ENCODE assay signal across 31 cellular contexts in the genomic region with DNA sequence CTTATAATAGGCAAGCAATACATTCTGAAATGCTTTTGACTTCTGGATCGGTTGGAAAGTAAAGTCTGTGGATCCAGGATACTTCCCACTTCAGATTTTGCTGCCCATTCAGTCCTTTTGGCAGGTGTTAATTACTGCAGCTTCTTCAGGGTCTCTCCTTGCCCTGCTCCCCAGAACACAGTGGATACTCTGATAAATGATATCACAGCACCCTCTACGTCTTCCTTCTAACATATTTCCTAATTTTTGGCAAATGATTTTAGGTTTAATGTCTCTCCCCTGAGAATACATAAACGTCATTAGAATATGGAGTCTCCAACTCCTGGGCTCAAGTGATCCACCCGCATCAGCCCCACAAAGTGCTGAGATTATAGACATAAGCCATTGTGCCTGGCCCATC.
"Had no signal": no experiment of that assay in that cellular context is flagged by ENCODE, and none has a peak within 500 bp of the region (broad histone marks: within the 10 kb centered on the region; RNA-seq: fewer than 3 reads in every experiment).

No MANE protein-coding gene starts in this region.

- H3K27ac ChIP-seq: ascending aorta, cardiac muscle cell, gastrocnemius medialis, ovary, sigmoid colon, thoracic aorta had no signal

- H3K27me3 ChIP-seq: ascending aorta, cardiac muscle cell, gastrocnemius medialis, ovary, sigmoid colon had no signal

- ATAC-seq: effector memory CD8-positive, alpha-beta T cell; gastrocnemius medialis; stimulated activated effector memory CD8-positive, alpha-beta T cell treated with anti-CD3 and anti-CD28 coated beads, Interleukin-12 subunit alpha, Interleukin-12 subunit beta, amount 100 ng/mL, for 72 hours; WTC11 had no signal

- H3K4me1 ChIP-seq: ascending aorta, gastrocnemius medialis, sigmoid colon had no signal

- H3K9me3 ChIP-seq: ascending aorta, gastrocnemius medialis, ovary, sigmoid colon, thoracic aorta had no signal

- H3K4me3 Mint-ChIP-seq: activated CD4-positive, alpha-beta memory T cell treated with anti-CD3 and anti-CD28 coated beads, Interleukin-2, amount 10 ng/mL, durations not matched to agents 7 days and 5 days; activated CD4-positive, alpha-beta T cell treated with anti-CD3 and anti-CD28 coated beads, Interleukin-2, amount 10 ng/mL, durations not matched to agents 7 days and 5 days; activated naive CD4-positive, alpha-beta T cell treated with anti-CD3 and anti-CD28 coated beads, Interleukin-2, amount 10 ng/mL, durations not matched to agents 7 days and 5 days; activated naive CD8-positive, alpha-beta T cell treated with anti-CD3 and anti-CD28 coated beads, Interleukin-2, amount 10 ng/mL, durations not matched to agents 7 days and 5 days; activated T-cell treated with anti-CD3 and anti-CD28 coated beads, Interleukin-2, amount 50 U/mL, for 24 hours; brain; effector memory CD8-positive, alpha-beta T cell; immature natural killer cell; mesothelial cell of epicardium; naive B cell; nephron progenitor cell; stimulated activated effector memory CD8-positive, alpha-beta T cell treated with anti-CD3 and anti-CD28 coated beads, Interleukin-12 subunit alpha, Interleukin-12 subunit beta, amount 100 ng/mL, for 72 hours; stimulated activated naive CD8-positive, alpha-beta T cell treated with anti-CD3 and anti-CD28 coated beads, Interleukin-15, Interleukin-2, amounts not matched to agents 100 ng/mL and 50 ng/mL, for 24 hours; WTC11 had no signal

- FAIRE-seq: small intestine, urothelium cell line had no signal

- H3K36me3 ChIP-seq: ascending aorta, cardiac muscle cell, gastrocnemius medialis, ovary, sigmoid colon, thoracic aorta had no signal

- H3K36me3 Mint-ChIP-seq: activated naive CD4-positive, alpha-beta T cell treated with anti-CD3 and anti-CD28 coated beads, Interleukin-2, amount 10 ng/mL, durations not matched to agents 7 days and 5 days; activated naive CD8-positive, alpha-beta T cell treated with anti-CD3 and anti-CD28 coated beads, Interleukin-2, amount 10 ng/mL, durations not matched to agents 7 days and 5 days; immature natural killer cell; naive B cell; stimulated activated effector memory CD8-positive, alpha-beta T cell treated with anti-CD3 and anti-CD28 coated beads, Interleukin-12 subunit alpha, Interleukin-12 subunit beta, amount 100 ng/mL, for 72 hours; WTC11 had no signal

- H3K9me3 Mint-ChIP-seq: activated CD4-positive, alpha-beta memory T cell treated with anti-CD3 and anti-CD28 coated beads, Interleukin-2, amount 10 ng/mL, durations not matched to agents 7 days and 5 days; activated CD4-positive, alpha-beta T cell treated with anti-CD3 and anti-CD28 coated beads, Interleukin-2, amount 10 ng/mL, durations not matched to agents 7 days and 5 days; activated naive CD4-positive, alpha-beta T cell treated with anti-CD3 and anti-CD28 coated beads, Interleukin-2, amount 10 ng/mL, durations not matched to agents 7 days and 5 days; activated T-cell treated with anti-CD3 and anti-CD28 coated beads, Interleukin-2, amount 50 U/mL, for 24 hours; effector memory CD8-positive, alpha-beta T cell; stimulated activated effector memory CD8-positive, alpha-beta T cell treated with anti-CD3 and anti-CD28 coated beads, Interleukin-12 subunit alpha, Interleukin-12 subunit beta, amount 100 ng/mL, for 72 hours; stimulated activated naive CD8-positive, alpha-beta T cell treated with anti-CD3 and anti-CD28 coated beads, Interleukin-15, Interleukin-2, amounts not matched to agents 100 ng/mL and 50 ng/mL, for 24 hours had no signal

- H3K4me3 ChIP-seq: ascending aorta, cardiac muscle cell, gastrocnemius medialis, ovary, sigmoid colon, thoracic aorta had no signal

- DNase-seq: activated CD4-positive, alpha-beta memory T cell treated with anti-CD3 and anti-CD28 coated beads, Interleukin-2, amount 10 ng/mL, durations not matched to agents 7 days and 5 days; activated CD4-positive, alpha-beta T cell treated with anti-CD3 and anti-CD28 coated beads for 1 hour; activated CD4-positive, alpha-beta T cell treated with anti-CD3 and anti-CD28 coated beads, Interleukin-2, amount 10 ng/mL, durations not matched to agents 7 days and 5 days; activated CD8-positive, alpha-beta memory T cell treated with anti-CD3 and anti-CD28 coated beads, Interleukin-2, amount 50 U/mL, for 48 hours; activated gamma-delta T cell; activated naive CD4-positive, alpha-beta T cell treated with anti-CD3 and anti-CD28 coated beads, Interleukin-2, amount 10 ng/mL, durations not matched to agents 7 days and 5 days; activated naive CD8-positive, alpha-beta T cell treated with anti-CD3 and anti-CD28 coated beads, Interleukin-2, amount 10 ng/mL, durations not matched to agents 7 days and 5 days; activated T-cell treated with anti-CD3 and anti-CD28 coated beads, Interleukin-2, amount 50 U/mL, for 24 hours; cerebellar nuclear complex; cortex of kidney; effector memory CD8-positive, alpha-beta T cell; erythroblast; gastrocnemius medialis; immature natural killer cell; naive B cell; nephron progenitor cell; ovary; sigmoid colon; small intestine; stimulated activated CD4-positive, alpha-beta T cell treated with anti-CD3 and anti-CD28 coated beads, Interleukin-4, amount 100 ng/mL, for 24 hours; trophoblast cell had no signal

- H3K4me1 Mint-ChIP-seq: activated CD4-positive, alpha-beta memory T cell treated with anti-CD3 and anti-CD28 coated beads, Interleukin-2, amount 10 ng/mL, durations not matched to agents 7 days and 5 days; activated CD4-positive, alpha-beta T cell treated with anti-CD3 and anti-CD28 coated beads, Interleukin-2, amount 10 ng/mL, durations not matched to agents 7 days and 5 days; activated naive CD4-positive, alpha-beta T cell treated with anti-CD3 and anti-CD28 coated beads, Interleukin-2, amount 10 ng/mL, durations not matched to agents 7 days and 5 days; activated naive CD8-positive, alpha-beta T cell treated with anti-CD3 and anti-CD28 coated beads, Interleukin-2, amount 10 ng/mL, durations not matched to agents 7 days and 5 days; immature natural killer cell; mesothelial cell of epicardium; naive B cell; nephron progenitor cell; stimulated activated effector memory CD8-positive, alpha-beta T cell treated with anti-CD3 and anti-CD28 coated beads, Interleukin-12 subunit alpha, Interleukin-12 subunit beta, amount 100 ng/mL, for 72 hours; WTC11 had no signal

- H3K27me3 Mint-ChIP-seq: brain; progenitor cell of endocrine pancreas; stimulated activated naive CD8-positive, alpha-beta T cell treated with anti-CD3 and anti-CD28 coated beads, Interleukin-15, Interleukin-2, amounts not matched to agents 100 ng/mL and 50 ng/mL, for 24 hours had no signal

- H3K27ac Mint-ChIP-seq: activated CD4-positive, alpha-beta memory T cell treated with anti-CD3 and anti-CD28 coated beads, Interleukin-2, amount 10 ng/mL, durations not matched to agents 7 days and 5 days; activated CD4-positive, alpha-beta T cell treated with anti-CD3 and anti-CD28 coated beads, Interleukin-2, amount 10 ng/mL, durations not matched to agents 7 days and 5 days; activated naive CD4-positive, alpha-beta T cell treated with anti-CD3 and anti-CD28 coated beads, Interleukin-2, amount 10 ng/mL, durations not matched to agents 7 days and 5 days; activated naive CD8-positive, alpha-beta T cell treated with anti-CD3 and anti-CD28 coated beads, Interleukin-2, amount 10 ng/mL, durations not matched to agents 7 days and 5 days; activated T-cell treated with anti-CD3 and anti-CD28 coated beads, Interleukin-2, amount 50 U/mL, for 24 hours; brain; effector memory CD8-positive, alpha-beta T cell; immature natural killer cell; mesothelial cell of epicardium; naive B cell; nephron progenitor cell; progenitor cell of endocrine pancreas; stimulated activated effector memory CD8-positive, alpha-beta T cell treated with anti-CD3 and anti-CD28 coated beads, Interleukin-12 subunit alpha, Interleukin-12 subunit beta, amount 100 ng/mL, for 72 hours; stimulated activated naive CD8-positive, alpha-beta T cell treated with anti-CD3 and anti-CD28 coated beads, Interleukin-15, Interleukin-2, amounts not matched to agents 100 ng/mL and 50 ng/mL, for 24 hours; WTC11 had no signal
